Comparison of ENCODE assay signal across 29 cellular contexts in the genomic region with DNA sequence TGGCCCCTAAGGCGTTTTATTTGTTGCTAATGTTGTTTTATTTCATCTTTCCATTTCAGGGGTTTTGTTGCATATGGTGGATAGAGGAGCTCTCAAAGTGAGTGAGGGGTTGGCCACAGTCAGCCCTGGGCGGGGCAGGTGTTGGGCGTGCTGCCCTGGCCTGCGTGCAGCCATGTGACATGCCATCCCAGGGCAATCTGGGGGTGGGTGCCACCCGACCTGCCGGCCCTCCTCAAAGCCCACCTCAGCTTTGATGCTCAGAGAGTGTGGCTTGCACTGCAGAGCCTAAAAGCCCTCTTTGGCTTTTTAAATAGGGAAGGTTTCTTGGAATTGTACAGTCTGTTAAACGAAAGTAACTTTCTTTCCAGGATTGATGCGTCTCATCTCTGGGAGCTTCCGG.
"Had no signal": no experiment of that assay in that cellular context is flagged by ENCODE, and none has a peak within 500 bp of the region (broad histone marks: within the 10 kb centered on the region; RNA-seq: fewer than 3 reads in every experiment).

No MANE protein-coding gene starts in this region.

- H3K27ac Mint-ChIP-seq: activated naive CD4-positive, alpha-beta T cell treated with anti-CD3 and anti-CD28 coated beads, Interleukin-2, amount 50 U/mL, for 72 hours; activated T-helper 1 cell treated with anti-CD3 and anti-CD28 coated beads, Interleukin-12 subunit alpha, Interleukin-12 subunit beta, Interleukin-2, Interleukin-4 antibody, amounts not matched to agents 30 ng/mL and 10 ng/mL and 1 ng/mL, durations not matched to agents 14 hours and 24 hours and 36 hours; dendritic cell treated with granulocyte-macrophage colony-stimulating factor and Interleukin-4, amounts not matched to agents 40 ng/mL and 50 ng/mL, for 4 days; naive B cell; stimulated activated memory B cell treated with anti-CD40 and anti-IgM and Interleukin-4, amounts not matched to agents 10 μg/mL and 1 μg/mL and 100 μg/mL, for 72 hours; T-helper 17 cell; WTC11 had no signal

- H3K9me3 ChIP-seq: breast epithelium, pancreas, prostate gland, sigmoid colon, suprapubic skin, tibial artery, upper lobe of right lung had no signal

- H3K27ac ChIP-seq: breast epithelium, epithelial cell of prostate, pancreas, prostate gland, suprapubic skin, tibial artery, upper lobe of right lung had no signal

- H3K4me1 ChIP-seq: breast epithelium, prostate gland had no signal

- H3K4me3 Mint-ChIP-seq: activated T-helper 1 cell treated with anti-CD3 and anti-CD28 coated beads, Interleukin-12 subunit alpha, Interleukin-12 subunit beta, Interleukin-2, Interleukin-4 antibody, amounts not matched to agents 30 ng/mL and 10 ng/mL and 1 ng/mL, durations not matched to agents 14 hours and 24 hours and 36 hours; dendritic cell treated with granulocyte-macrophage colony-stimulating factor and Interleukin-4, amounts not matched to agents 40 ng/mL and 50 ng/mL, for 4 days; naive B cell; stimulated activated memory B cell treated with anti-CD40 and anti-IgM and Interleukin-4, amounts not matched to agents 10 μg/mL and 1 μg/mL and 100 μg/mL, for 72 hours; T-helper 17 cell; WTC11 had no signal

- H3K9me3 Mint-ChIP-seq: activated naive CD4-positive, alpha-beta T cell treated with anti-CD3 and anti-CD28 coated beads, Interleukin-2, amount 50 U/mL, for 72 hours; activated T-helper 1 cell treated with anti-CD3 and anti-CD28 coated beads, Interleukin-12 subunit alpha, Interleukin-12 subunit beta, Interleukin-2, Interleukin-4 antibody, amounts not matched to agents 30 ng/mL and 10 ng/mL and 1 ng/mL, durations not matched to agents 14 hours and 24 hours and 36 hours; dendritic cell treated with granulocyte-macrophage colony-stimulating factor and Interleukin-4, amounts not matched to agents 40 ng/mL and 50 ng/mL, for 4 days; stimulated activated memory B cell treated with anti-CD40 and anti-IgM and Interleukin-4, amounts not matched to agents 10 μg/mL and 1 μg/mL and 100 μg/mL, for 72 hours; stimulated activated naive CD8-positive, alpha-beta T cell treated with anti-CD3 and anti-CD28 coated beads, Interleukin-15, amount 100 ng/mL, for 72 hours; WTC11 had no signal

- H3K4me3 ChIP-seq: breast epithelium, pancreas, prostate gland, sigmoid colon, suprapubic skin, tibial artery, upper lobe of right lung had no signal

- H3K27me3 Mint-ChIP-seq: dendritic cell treated with granulocyte-macrophage colony-stimulating factor and Interleukin-4, amounts not matched to agents 40 ng/mL and 50 ng/mL, for 4 days; stimulated activated memory B cell treated with anti-CD40 and anti-IgM and Interleukin-4, amounts not matched to agents 10 μg/mL and 1 μg/mL and 100 μg/mL, for 72 hours; stimulated activated naive CD8-positive, alpha-beta T cell treated with anti-CD3 and anti-CD28 coated beads, Interleukin-15, amount 100 ng/mL, for 72 hours; T-helper 17 cell had no signal

- H3K36me3 ChIP-seq: breast epithelium, pancreas, prostate gland, sigmoid colon, suprapubic skin, tibial artery, upper lobe of right lung had no signal

- ATAC-seq: left ventricle myocardium superior; pancreas; SK-N-SH treated with all-trans-retinoic acid at 6 μM for 48 hours; stimulated activated memory B cell treated with anti-CD40 and anti-IgM and Interleukin-4, amounts not matched to agents 10 μg/mL and 1 μg/mL and 100 μg/mL, for 72 hours; stimulated activated naive CD8-positive, alpha-beta T cell treated with anti-CD3 and anti-CD28 coated beads, Interleukin-15, amount 100 ng/mL, for 72 hours; T-helper 17 cell; upper lobe of right lung; WTC11 had no signal

- DNase-seq: activated CD4-positive, alpha-beta T cell treated with anti-CD3 and anti-CD28 coated beads for 1 hour; activated CD4-positive, alpha-beta T cell treated with anti-CD3 and anti-CD28 coated beads, Interleukin-2, amount 50 U/mL, for 1 hour; activated gamma-delta T cell treated with Interleukin-2 at 50 U/mL for 16 hours; activated T-cell treated with anti-CD3 and anti-CD28 coated beads, Interleukin-2, amount 50 U/mL, for 1 hour; central memory CD4-positive, alpha-beta T cell; glutamatergic neuron; islet precursor cell; left ventricle myocardium superior; naive B cell; nucleus accumbens; pancreas; retina; sigmoid colon; small intestine; stimulated activated CD4-positive, alpha-beta T cell treated with anti-CD3 and anti-CD28 coated beads, Interleukin-4, amount 100 ng/mL, for 24 hours; stimulated activated naive CD8-positive, alpha-beta T cell treated with anti-CD3 and anti-CD28 coated beads, Interleukin-15, amount 100 ng/mL, for 72 hours; T-helper 17 cell; tibial artery; upper lobe of right lung had no signal

- H3K36me3 Mint-ChIP-seq: WTC11 had no signal

- H3K27me3 ChIP-seq: breast epithelium, pancreas, sigmoid colon, suprapubic skin, tibial artery, upper lobe of right lung had no signal
